Comparison of ENCODE assay signal across 7 cellular contexts in genomic region chr17:39239640-39240314, GRCh38. TPM values are rescaled to one million over a fixed set of nuclear protein-coding genes. Genes with fewer than 3 reads are reported as not detected.
DNase-seq lines count a peak whose midpoint lies in the region; ATAC-seq and TF ChIP-seq lines count a peak whose summit lies in the region.

No MANE protein-coding gene starts in this region.

- intact Hi-C loops in esophagus muscularis mucosa (cut with DNase I): loop anchor here (5.0 kb wide), 1 partner anchor 32 kb away; no protein-coding TSS in a partner anchor

- H3K4me2 ChIP-seq in parathyroid adenoma (ENCODE audit: low read length): no peak overlapping the region

- peak; percentile 21 to 41 (median 37) for TF ChIP-seq CTCF in esophagus muscularis mucosa (IDR thresholded peaks at IDR 0.05)
- peak; percentile 52 for TF ChIP-seq CTCF in parathyroid adenoma (IDR thresholded peaks at IDR 0.05)

- H3K36me3 ChIP-seq in esophagus muscularis mucosa (no peaks in the 10 kb centered on the region), parathyroid adenoma (ENCODE audit: control insufficient read depth, insufficient read depth, low read length) (no peaks in the 10 kb centered on the region)

- no peaks in the 10 kb centered on the region for H3K9me3 ChIP-seq in esophagus muscularis mucosa
- no peaks in the 10 kb centered on the region for H3K9me3 ChIP-seq in parathyroid adenoma (ENCODE audit: control insufficient read depth, low read length)

- no peak overlapping the region for H2AFZ ChIP-seq in parathyroid adenoma

- ATAC-seq in GM21529 (IDR thresholded peaks at IDR 0.05; ENCODE audit: unreplicated experiment): peak; percentile 68
- ATAC-seq in GM19467 (IDR thresholded peaks at IDR 0.05; ENCODE audit: unreplicated experiment): no peak
- ATAC-seq in GM18511 (IDR thresholded peaks at IDR 0.05; ENCODE audit: unreplicated experiment): no peak

- DNase-seq in NCI-H526 treated with DMSO at 0.1 percent for 48 hours (lab: John Stamatoyannopoulos, UW): peak; percentile 19
- DNase-seq in activated T-cell treated with anti-CD3 and anti-CD28 coated beads for 24 hours (ENCODE audit: low read depth): peak; percentile 52
- no peak for DNase-seq in esophagus muscularis mucosa (ENCODE audit: extremely low spot score)

- WGBS in esophagus muscularis mucosa: 31% methylated on average over 12 of the region's 16 CpGs

- no peaks in the 10 kb centered on the region for H3K79me2 ChIP-seq in parathyroid adenoma

- H3K27me3 ChIP-seq in esophagus muscularis mucosa: peaks cover 0 to 77% (median 0%) of the 10 kb centered on the region in 4 donors
- H3K27me3 ChIP-seq in parathyroid adenoma (ENCODE audit: control insufficient read depth, insufficient read depth, low read length): no peaks in the 10 kb centered on the region

- H3K4me1 ChIP-seq in esophagus muscularis mucosa (peaks cover 5 to 10% (median 6%) of the 10 kb centered on the region in 4 donors), parathyroid adenoma (no peaks in the 10 kb centered on the region)

- H3K27ac ChIP-seq in esophagus muscularis mucosa (replicated peaks in 1 of 4): no peak overlapping the region
- no peak overlapping the region for H3K27ac ChIP-seq in parathyroid adenoma

- no peak for TF ChIP-seq EP300 in esophagus muscularis mucosa (IDR thresholded peaks at IDR 0.05)

- no peak overlapping the region for H3K9ac ChIP-seq in parathyroid adenoma

- TF ChIP-seq POLR2A in esophagus muscularis mucosa (IDR thresholded peaks at IDR 0.05; ENCODE audit: low read depth): no peak

- H3K4me3 ChIP-seq in esophagus muscularis mucosa (no peak overlapping the region), parathyroid adenoma (ENCODE audit: low read depth, low read length) (no peak overlapping the region)

RNA-seq across cellular contexts. Expression of gene STAC2, which starts 14.0 kb away (rescaled TPM):
- total RNA-seq in esophagus muscularis mucosa: under 1 TPM in 2 of 4 donors, not detected in 2; 0.17 to 0.29 TPM

RNA-seq across cellular contexts. Expression of gene RPL19, which starts 39.7 kb away (rescaled TPM):
- 1,000 to 10,000 TPM; 1,760 to 2,905 (median 2,361) TPM for total RNA-seq in esophagus muscularis mucosa

RNA-seq across cellular contexts. Expression of gene CACNB1, which starts 42.3 kb away (rescaled TPM):
- 1 to 10 TPM; 3.1 to 8.0 (median 5.4) TPM for total RNA-seq in esophagus muscularis mucosa
